ENCODE assay signal across 9 cellular contexts in genomic region chr19:55353356-55353802, GRCh38. TPM values are rescaled to one million over a fixed set of nuclear protein-coding genes. Genes with fewer than 3 reads are reported as not detected.
DNase-seq lines count a peak whose midpoint lies in the region; ATAC-seq and TF ChIP-seq lines count a peak whose summit lies in the region.
"Had no signal": no experiment of that assay in that cellular context is flagged by ENCODE, and none has a peak within 500 bp of the region (broad histone marks: within the 10 kb centered on the region; RNA-seq: fewer than 3 reads in every experiment).

No MANE protein-coding gene starts in this region.

- H3K36me3 ChIP-seq in H7 (replicated peaks; ENCODE audit: control insufficient read depth, insufficient read depth, low read length) (no peaks in the 10 kb centered on the region), SU-DHL-6 (ENCODE audit: low read length) (no peaks in the 10 kb centered on the region)

- no peaks in the 10 kb centered on the region for H3K79me2 ChIP-seq in SU-DHL-6 (ENCODE audit: insufficient read depth, low read length)

- peaks cover 52% of the 10 kb centered on the region for H3K27me3 ChIP-seq in H7 (ENCODE audit: control insufficient read depth, insufficient read depth, low read length)
- H3K27me3 ChIP-seq in SU-DHL-6 (ENCODE audit: low read length), result no peaks in the 10 kb centered on the region

- DNase-seq in H7 (no peak), fibroblast of the aortic adventitia (ENCODE audit: low read depth) (no peak), skeletal muscle cell (ENCODE audit: low read depth) (no peak), putamen (ENCODE audit: low spot score) (no peak)
- DNase-seq in stimulated activated CD4-positive, alpha-beta T cell treated with anti-CD3 and anti-CD28 coated beads, Interleukin-4, amount 100 ng/mL, for 24 hours, result no peak
- DNase-seq in stimulated activated naive CD4-positive, alpha-beta T cell treated with Interleukin-2 at 50 U/mL for 16 hours (lab: John Stamatoyannopoulos, UW), result no peak
- DNase-seq: midbrain had no signal

- H2AFZ ChIP-seq in SU-DHL-6 (ENCODE audit: low read depth, low read length, severe bottlenecking), result no peak overlapping the region

- peak overlapping the region; percentile 39 for H3K4me2 ChIP-seq in SU-DHL-6 (ENCODE audit: low read depth, low read length, poor library complexity, severe bottlenecking)

- 0 out of 2 replicates have a peak overlapping the region, but pooled peaks have one; percentile 4 for H3K9ac ChIP-seq in SU-DHL-6 (ENCODE audit: low read length)

- no peaks in the 10 kb centered on the region for H3K9me3 ChIP-seq in SU-DHL-6 (ENCODE audit: insufficient read depth, low read length)

- H4K20me1 ChIP-seq in SU-DHL-6 (ENCODE audit: low read depth, low read length), result no peaks in the 10 kb centered on the region

- ATAC-seq in GM18907 (IDR thresholded peaks at IDR 0.05; ENCODE audit: unreplicated experiment), result no peak

- no peak for TF ChIP-seq CTCF in SU-DHL-6 (IDR thresholded peaks at IDR 0.05; ENCODE audit: insufficient read depth, low read length, poor library complexity, severe bottlenecking)
- TF ChIP-seq CTCF in fibroblast of the aortic adventitia (IDR thresholded peaks at IDR 0.05; ENCODE audit: insufficient read depth, low read length), result no peak

- no peaks in the 10 kb centered on the region for H3K9me2 ChIP-seq in SU-DHL-6 (replicated peaks; ENCODE audit: insufficient read depth, low read length)

- no peaks in the 10 kb centered on the region for H3F3A ChIP-seq in SU-DHL-6 (ENCODE audit: insufficient read depth)

- H3K4me3 ChIP-seq in H7 (ENCODE audit: insufficient read depth, low read depth, low read length), result peak overlapping the region; percentile 54
- H3K4me3 ChIP-seq in SU-DHL-6 (ENCODE audit: insufficient read depth, low read length, poor library complexity, severe bottlenecking), result peak overlapping the region; percentile 7
- H3K4me3 ChIP-seq in fibroblast of the aortic adventitia (ENCODE audit: low read depth, low read length), result peak overlapping the region; percentile 60
- H3K4me3 ChIP-seq in skeletal muscle cell (ENCODE audit: low read depth, low read length), result peak overlapping the region; percentile 55

- H3K27ac ChIP-seq in SU-DHL-6 (ENCODE audit: low read depth, low read length), result no peak overlapping the region

RNA-seq across cellular contexts. Expression of gene COX6B2, which starts 1.1 kb away (rescaled TPM):
- total RNA-seq in H7 (2014; rRNA removed; shearing (Covaris generic)), result 0.17 and 0.30 TPM in 2 replicates
- not detected in 2 replicates for total RNA-seq in fibroblast of the aortic adventitia (ENCODE audit: low replicate concordance)

RNA-seq across cellular contexts. Expression of gene GARIN5B, which starts 9.7 kb away (rescaled TPM):
- total RNA-seq in H7 (2014; rRNA removed; shearing (Covaris generic)), result not detected in 2 replicates
- not detected in 2 replicates for total RNA-seq in fibroblast of the aortic adventitia (ENCODE audit: low replicate concordance)

RNA-seq across cellular contexts. Expression of gene KMT5C, which starts 13.7 kb away (rescaled TPM):
- 36.1 and 58.9 TPM in 2 replicates for total RNA-seq in H7 (2014; rRNA removed; shearing (Covaris generic))
- total RNA-seq in fibroblast of the aortic adventitia (ENCODE audit: low replicate concordance), result 6.7 and 22.2 TPM in 2 replicates

RNA-seq across cellular contexts. Expression of gene IL11, which starts 16.9 kb away (rescaled TPM):
- total RNA-seq in H7 (2014; rRNA removed; shearing (Covaris generic)), result 0.59 and 1.2 TPM in 2 replicates
- 1.6 and 2.2 TPM in 2 replicates for total RNA-seq in fibroblast of the aortic adventitia (ENCODE audit: low replicate concordance)

RNA-seq across cellular contexts. Expression of gene TMEM190, which starts 23.2 kb away (rescaled TPM):
- not detected in 2 replicates for total RNA-seq in H7 (2014; rRNA removed; shearing (Covaris generic))
- total RNA-seq in fibroblast of the aortic adventitia (ENCODE audit: low replicate concordance), result not detected in 2 replicates

Comparison
In these comparisons a context has a peak if more than half of its experiments do, and no peak if none do; other contexts are left out.
1. H3K4me3 ChIP-seq: peak in every context shown above with its lines; median percentile 60 in fibroblast of the aortic adventitia; 55 in skeletal muscle cell; 54 in H7; 7 in SU-DHL-6.